Comparison of ENCODE assay signal across 8 cellular contexts in the genomic region with DNA sequence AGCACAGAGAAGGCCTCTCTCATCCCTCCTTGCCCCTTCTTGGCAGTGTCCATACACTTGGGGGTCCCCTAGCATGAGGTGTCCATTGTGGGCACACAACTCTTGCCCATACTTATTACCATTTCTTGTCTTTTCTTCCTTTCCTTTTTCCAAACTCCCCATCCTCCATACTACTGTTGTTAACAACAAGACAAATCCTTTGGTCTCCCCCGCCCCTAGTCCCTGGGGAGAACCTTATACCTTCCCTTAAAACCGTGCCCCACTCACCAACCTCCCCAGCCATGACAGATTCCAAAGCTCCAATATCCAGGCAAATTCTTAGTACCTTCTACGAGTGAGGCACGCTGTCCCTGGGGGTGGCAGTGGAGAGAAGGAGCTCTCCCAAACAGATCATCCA.
A peak's percentile ranks its signal among the peaks of the same experiment; 100 is the strongest.
DNase-seq lines count a peak whose midpoint lies in the region; ATAC-seq, FAIRE-seq and TF ChIP-seq lines count a peak whose summit lies in the region.
"Had no signal": no experiment of that assay in that cellular context is flagged by ENCODE, and none has a peak within 500 bp of the region (broad histone marks: within the 10 kb centered on the region; RNA-seq: fewer than 3 reads in every experiment).

No MANE protein-coding gene starts in this region.

- TF ChIP-seq CTCF in IMR-90 (conservative IDR thresholded peaks at IDR 0.05; ENCODE audit: low read depth, low read length) (no peak), keratinocyte (optimal IDR thresholded peaks at IDR 0.05 in 1 of 3, IDR thresholded peaks at IDR 0.05 in 1 of 3, conservative IDR thresholded peaks at IDR 0.05 in 1 of 3; ENCODE audit: extremely low read depth in 1 of 3, insufficient read depth in 2 of 3, low read length in 3 of 3) (no peak), prostate gland (IDR thresholded peaks at IDR 0.05) (no peak)

- H3K27me3 ChIP-seq in IMR-90 (ENCODE audit: control insufficient read depth, insufficient read depth, low read length) (no peaks in the 10 kb centered on the region), keratinocyte (ENCODE audit: control insufficient read depth, extremely low read depth, insufficient read depth, low read length) (peaks cover under 1% of the 10 kb centered on the region), prostate gland (replicated peaks; ENCODE audit: insufficient read depth) (no peaks in the 10 kb centered on the region)

- POLR2A ChIA-PET in IMR-90 (lab: Charles Lee; ENCODE audit: unreplicated experiment) = no interaction called here

- H3K4me1 Mint-ChIP-seq in activated naive CD8-positive, alpha-beta T cell treated with anti-CD3 and anti-CD28 coated beads for 36 hours = peaks cover 39% of the 10 kb centered on the region
- peaks cover 46% of the 10 kb centered on the region for H3K4me1 Mint-ChIP-seq in stimulated activated naive CD8-positive, alpha-beta T cell treated with anti-CD3 and anti-CD28 coated beads, Interleukin-15, amount 100 ng/mL, for 72 hours

- peak overlapping the region; percentile 55; the same call in 1 of the 2 replicates for H3K23ac ChIP-seq in IMR-90 (ENCODE audit: low read depth, low read length)

- in situ Hi-C loops in IMR-90 (cut with MboI; ENCODE audit: low sequenced_read_pairs) = no loop called here

- peak overlapping the region; percentile 88 for H2BK20ac ChIP-seq in IMR-90 (ENCODE audit: low read depth, low read length)

- H3K36me3 Mint-ChIP-seq in activated naive CD8-positive, alpha-beta T cell treated with anti-CD3 and anti-CD28 coated beads for 36 hours = no peaks in the 10 kb centered on the region

- H3K36me3 ChIP-seq in IMR-90 (ENCODE audit: control insufficient read depth, insufficient read depth, low read length) = no peaks in the 10 kb centered on the region
- no peaks in the 10 kb centered on the region for H3K36me3 ChIP-seq in keratinocyte (ENCODE audit: control insufficient read depth in 2 of 2, extremely low read depth in 1 of 2, insufficient read depth in 2 of 2, low read length in 2 of 2)
- no peaks in the 10 kb centered on the region for H3K36me3 ChIP-seq in prostate gland

- H2BK120ac ChIP-seq in IMR-90 (ENCODE audit: low read depth, low read length) = peak overlapping the region; percentile 94

- ATAC-seq in IMR-90 (ENCODE audit: low read depth) = no peak
- ATAC-seq in stimulated activated naive CD8-positive, alpha-beta T cell treated with anti-CD3 and anti-CD28 coated beads, Interleukin-15, amount 100 ng/mL, for 72 hours = no peak

- H3K56ac ChIP-seq in IMR-90 (ENCODE audit: extremely low read depth, insufficient read depth, low read length) = no peak overlapping the region; the same call in 1 of the 2 replicates

- H3K27ac Mint-ChIP-seq in activated naive CD8-positive, alpha-beta T cell treated with anti-CD3 and anti-CD28 coated beads for 36 hours = peak overlapping the region; percentile 85
- H3K27ac Mint-ChIP-seq in stimulated activated naive CD8-positive, alpha-beta T cell treated with anti-CD3 and anti-CD28 coated beads, Interleukin-15, amount 100 ng/mL, for 72 hours = peak overlapping the region in 1 of 2 donors; percentile 55

- H3K9me3 ChIP-seq in IMR-90 (ENCODE audit: control insufficient read depth, insufficient read depth, low read length) = no peaks in the 10 kb centered on the region; the same call in 1 of the 2 replicates
- H3K9me3 ChIP-seq in keratinocyte (ENCODE audit: control insufficient read depth, low read depth, low read length) = no peaks in the 10 kb centered on the region
- H3K9me3 ChIP-seq in prostate gland = no peaks in the 10 kb centered on the region

- no peaks in the 10 kb centered on the region for H4K20me1 ChIP-seq in IMR-90 (ENCODE audit: insufficient read depth, low read length)
- no peaks in the 10 kb centered on the region for H4K20me1 ChIP-seq in keratinocyte (ENCODE audit: control insufficient read depth, extremely low read depth, insufficient read depth, low read length)

- H3K4me3 ChIP-seq in IMR-90 (ENCODE audit: insufficient read depth, low read depth, low read length) (no peak overlapping the region), keratinocyte (ENCODE audit: control insufficient read depth in 2 of 3, extremely low read depth in 1 of 3, insufficient read depth in 2 of 3, low read depth in 1 of 3, low read length in 3 of 3) (peak overlapping the region in 1 of 3 experiments; percentile 40), prostate gland (no peak overlapping the region)

- H3K4me3 Mint-ChIP-seq in activated naive CD8-positive, alpha-beta T cell treated with anti-CD3 and anti-CD28 coated beads for 36 hours = no peak overlapping the region
- peak overlapping the region; percentile 20 to 79 for H3K4me3 Mint-ChIP-seq in stimulated activated naive CD8-positive, alpha-beta T cell treated with anti-CD3 and anti-CD28 coated beads, Interleukin-15, amount 100 ng/mL, for 72 hours

- H3K79me2 ChIP-seq in keratinocyte (ENCODE audit: control insufficient read depth, insufficient read depth, low read length) = no peaks in the 10 kb centered on the region

- no peak for FAIRE-seq in keratinocyte (lab: Jason Lieb, UNC)

- intact Hi-C loops in IMR-90 (cut with micrococcal nuclease) (no loop called here), prostate gland (cut with DNase I) (loop anchor here (1.0 to 10.0 kb wide), 2 partner anchors 23 to 99 kb away; no protein-coding TSS in a partner anchor)

- peak overlapping the region; percentile 60 for H2BK5ac ChIP-seq in IMR-90 (ENCODE audit: low read depth, low read length, poor library complexity, severe bottlenecking)

- peaks cover 0 to 4% of the 10 kb centered on the region in 2 experiments; a peak in 1 of 4 replicates for H3K79me1 ChIP-seq in IMR-90 (ENCODE audit: low read depth in 1 of 2, low read length in 2 of 2)

- H4K91ac ChIP-seq in IMR-90 (ENCODE audit: insufficient read depth, low read depth, low read length) = peak overlapping the region; percentile 89

- peak overlapping the region; percentile 77; the same call in 2 of the 3 replicates for H2BK15ac ChIP-seq in IMR-90 (ENCODE audit: low read depth, low read length)

- H3K4ac ChIP-seq in IMR-90 (ENCODE audit: low read depth, low read length) = peak overlapping the region; percentile 74

- no peak for TF ChIP-seq POLR2A in IMR-90 (IDR thresholded peaks at IDR 0.05; ENCODE audit: low read depth, low read length)
- no peak for TF ChIP-seq POLR2A in prostate gland (IDR thresholded peaks at IDR 0.05)

- H3K27ac ChIP-seq in IMR-90 (ENCODE audit: insufficient read depth, low read length) (peak overlapping the region; percentile 70), keratinocyte (ENCODE audit: control insufficient read depth, insufficient read depth, low read length) (no peak overlapping the region), prostate gland (no peak overlapping the region)

- H2AK5ac ChIP-seq in IMR-90 (ENCODE audit: low read depth, low read length) = peak overlapping the region; percentile 88

- H2AK9ac ChIP-seq in IMR-90 (replicated peaks; ENCODE audit: low read depth, low read length, poor library complexity) = peak overlapping the region; percentile 77

- no CpG with 5 or more reads among the region's 4 CpGs for WGBS in IMR-90 (ENCODE audit: extremely low coverage in 2 of 2, insufficient read length in 1 of 2), 2 experiments
- 84% methylated on average over 4 of the region's 4 CpGs for WGBS in prostate gland

- peak overlapping the region; percentile 25 to 79; a peak in 3 of 4 replicates for H4K8ac ChIP-seq in IMR-90 (ENCODE audit: low read depth in 2 of 2, low read length in 2 of 2)

- peak overlapping the region; percentile 21 for H3K18ac ChIP-seq in IMR-90 (ENCODE audit: low read depth, low read length)

- peak overlapping the region; percentile 17; the same call in 1 of the 2 replicates for H4K5ac ChIP-seq in IMR-90 (ENCODE audit: low read depth, low read length)

- no peaks in the 10 kb centered on the region for H3K9me3 Mint-ChIP-seq in activated naive CD8-positive, alpha-beta T cell treated with anti-CD3 and anti-CD28 coated beads for 36 hours
- H3K9me3 Mint-ChIP-seq in stimulated activated naive CD8-positive, alpha-beta T cell treated with anti-CD3 and anti-CD28 coated beads, Interleukin-15, amount 100 ng/mL, for 72 hours = no peaks in the 10 kb centered on the region

- peaks cover 4% of the 10 kb centered on the region for H3K27me3 Mint-ChIP-seq in activated naive CD8-positive, alpha-beta T cell treated with anti-CD3 and anti-CD28 coated beads for 36 hours
- no peaks in the 10 kb centered on the region for H3K27me3 Mint-ChIP-seq in stimulated activated naive CD8-positive, alpha-beta T cell treated with anti-CD3 and anti-CD28 coated beads, Interleukin-15, amount 100 ng/mL, for 72 hours

- CTCF ChIA-PET in IMR-90 (lab: Yijun Ruan, JAX) = interaction anchor here (0.5 to 1.1 kb wide), 2 partner anchors 35 to 499 kb away, joined by 3 read pairs; no protein-coding TSS in a partner anchor

- DNase-seq in IMR-90 (no peak), keratinocyte (ENCODE audit: low read depth, low spot score) (no peak), T-helper 1 cell (no peak), prostate gland (ENCODE audit: low spot score) (no peak), NCI-H187 (lab: John Stamatoyannopoulos, UW) (no peak)
- no peak for DNase-seq in activated naive CD8-positive, alpha-beta T cell treated with anti-CD3 and anti-CD28 coated beads for 36 hours
- no peak for DNase-seq in stimulated activated naive CD8-positive, alpha-beta T cell treated with anti-CD3 and anti-CD28 coated beads, Interleukin-15, amount 100 ng/mL, for 72 hours
- DNase-seq: NCI-H2171 had no signal

- peaks cover 11% of the 10 kb centered on the region for H3K9me1 ChIP-seq in IMR-90 (ENCODE audit: insufficient read depth, low read length)
- H3K9me1 ChIP-seq in keratinocyte (ENCODE audit: control insufficient read depth, extremely low read depth, insufficient read depth, low read length) = no peaks in the 10 kb centered on the region

- H2AFZ ChIP-seq in IMR-90 (replicated peaks; ENCODE audit: low read length, poor library complexity) (peak overlapping the region; percentile 88), keratinocyte (ENCODE audit: control insufficient read depth, low read length) (no peak overlapping the region)

- H3K14ac ChIP-seq in IMR-90 (replicated peaks; ENCODE audit: low read depth, low read length) = peak overlapping the region; percentile 79

- BruUV-seq in IMR-90 (replicated peaks; lab: Mats Ljungman, UMichigan) = no TSS peak

- dilution Hi-C loops in IMR-90 (cut with HindIII; ENCODE audit: low sequenced_read_pairs, unreplicated experiment) = no loop called here
- dilution Hi-C loops in keratinocyte (cut with MboI; ENCODE audit: extremely low pct_ligation_motif_present, low sequenced_read_pairs) = no loop called here

- H3K9ac ChIP-seq in IMR-90 (ENCODE audit: low read depth, low read length) = no peak overlapping the region
- H3K9ac ChIP-seq in keratinocyte (ENCODE audit: control insufficient read depth, extremely low read depth, insufficient read depth, low read length) = no peak overlapping the region

- H3K4me1 ChIP-seq in IMR-90 (ENCODE audit: control insufficient read depth, insufficient read depth, low read length) (peaks cover 23% of the 10 kb centered on the region), keratinocyte (ENCODE audit: control insufficient read depth, extremely low read depth, insufficient read depth, low read length) (peaks cover 26% of the 10 kb centered on the region), prostate gland (replicated peaks) (no peaks in the 10 kb centered on the region)

- no peak for TF ChIP-seq RAD21 in IMR-90 (IDR thresholded peaks at IDR 0.05; ENCODE audit: low read length)

- H3K4me2 ChIP-seq in IMR-90 (ENCODE audit: low read depth, low read length) (peak overlapping the region; percentile 1; the same call in 1 of the 2 replicates), keratinocyte (ENCODE audit: control insufficient read depth, extremely low read depth, insufficient read depth, low read depth, low read length) (peak overlapping the region; percentile 78)
